Comparison of ENCODE assay signal across 22 cellular contexts in the genomic region with DNA sequence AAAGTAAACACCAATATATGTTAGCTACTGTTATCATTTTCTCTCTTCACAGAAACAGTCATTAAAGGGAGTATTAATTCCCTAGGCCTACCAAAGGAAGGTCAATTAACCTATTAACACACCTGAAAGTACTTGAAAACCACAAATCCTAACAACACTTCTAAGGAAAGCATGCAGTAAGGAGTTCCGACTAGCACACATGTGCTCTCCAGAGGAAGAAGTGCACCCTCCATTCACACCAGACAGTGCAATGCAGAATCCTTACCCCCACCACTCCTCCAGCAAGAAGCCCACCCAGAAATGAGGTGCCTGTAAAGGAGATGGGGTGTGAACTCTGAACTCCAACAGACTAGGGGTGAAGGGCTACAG. TPM values are rescaled to one million over a fixed set of nuclear protein-coding genes. Genes with fewer than 3 reads are reported as not detected.
DNase-seq lines count a peak whose midpoint lies in the region; ATAC-seq and TF ChIP-seq lines count a peak whose summit lies in the region.
"Had no signal": no experiment of that assay in that cellular context is flagged by ENCODE, and none has a peak within 500 bp of the region (broad histone marks: within the 10 kb centered on the region; RNA-seq: fewer than 3 reads in every experiment).

No MANE protein-coding gene starts in this region.

- no peak overlapping the region for H3K4me2 ChIP-seq in H9 (ENCODE audit: insufficient read depth, insufficient read length, low read length)
- H3K4me2 ChIP-seq: A549 had no signal

- WGBS in H9 (ENCODE audit: extremely low coverage, insufficient read length, low lambda C conversion rate) = no CpG with 5 or more reads among the region's 1 CpG

- H2AFZ ChIP-seq in H9 (ENCODE audit: low read length) = no peak overlapping the region
- H2AFZ ChIP-seq: GM23248 had no signal

- H3K27ac ChIP-seq in H9 (ENCODE audit: insufficient read length, low read depth, low read length) (no peak overlapping the region), left lung (no peak overlapping the region), skeletal muscle tissue (ENCODE audit: low read depth, low read length) (peak overlapping the region; percentile 22), right atrium auricular region (no peak overlapping the region)
- H3K27ac ChIP-seq: A549, GM23248 had no signal

- peaks cover 46 to 52% of the 10 kb centered on the region in 2 experiments for H3K4me1 Mint-ChIP-seq in H9
- peaks cover 48% of the 10 kb centered on the region for H3K4me1 Mint-ChIP-seq in brain
- H3K4me1 Mint-ChIP-seq: CD8-positive, alpha-beta memory T cell had no signal

- no peak overlapping the region for H3K4ac ChIP-seq in H9 (ENCODE audit: low read depth, low read length)

- peaks cover 3% of the 10 kb centered on the region for H3K79me1 ChIP-seq in H9 (ENCODE audit: insufficient read depth, low read depth, low read length, poor library complexity, severe bottlenecking)

- no peak overlapping the region for H3K18ac ChIP-seq in H9 (ENCODE audit: insufficient read length, low read depth, low read length)

- H3K4me3 Mint-ChIP-seq in H9 (no peak overlapping the region), brain (no peak overlapping the region)
- H3K4me3 Mint-ChIP-seq: CD8-positive, alpha-beta memory T cell had no signal

- no peak overlapping the region for H2BK20ac ChIP-seq in H9 (ENCODE audit: low read depth, low read length, poor library complexity, severe bottlenecking)

- no peaks in the 10 kb centered on the region for H3K36me3 ChIP-seq in left lung
- H3K36me3 ChIP-seq in skeletal muscle tissue (ENCODE audit: control insufficient read depth in 3 of 3, insufficient read depth in 3 of 3, low read length in 3 of 3) = no peaks in the 10 kb centered on the region
- H3K36me3 ChIP-seq in right atrium auricular region = no peaks in the 10 kb centered on the region

- intact Hi-C loops in left lung (cut with DNase I) = no loop called here

- no peak overlapping the region for H3T11ph ChIP-seq in H9 (ENCODE audit: low read length)

- H2BK5ac ChIP-seq in H9 (ENCODE audit: insufficient read length, low read length) = no peak overlapping the region

- H3K9me3 ChIP-seq in H9 (ENCODE audit: control insufficient read depth, low read depth, low read length) (peaks cover 24% of the 10 kb centered on the region), left lung (peaks cover 0 to 19% of the 10 kb centered on the region in 2 donors), skeletal muscle tissue (ENCODE audit: control insufficient read depth in 3 of 3, low read length in 3 of 3) (peaks cover 0 to 2% (median 0%) of the 10 kb centered on the region in 3 donors), right atrium auricular region (peaks cover 0 to 16% of the 10 kb centered on the region in 2 donors)

- H2BK12ac ChIP-seq in H9 (ENCODE audit: insufficient read length, low read depth, low read length) = no peak overlapping the region

- TF ChIP-seq CTCF in H9 (conservative IDR thresholded peaks at IDR 0.05) (no peak), brain (conservative IDR thresholded peaks at IDR 0.05) (no peak), left lung (IDR thresholded peaks at IDR 0.05) (no peak), right atrium auricular region (IDR thresholded peaks at IDR 0.05) (no peak)

- peaks cover 8% of the 10 kb centered on the region for H3K79me2 ChIP-seq in H9 (ENCODE audit: insufficient read depth, low read length)

- peaks cover 28 to 31% (median 28%) of the 10 kb centered on the region in 3 experiments for H3K36me3 Mint-ChIP-seq in H9 (ENCODE audit: insufficient read depth in 1 of 3, low read depth in 3 of 3)
- peaks cover 29% of the 10 kb centered on the region for H3K36me3 Mint-ChIP-seq in brain

- no peak overlapping the region for H4K91ac ChIP-seq in H9 (ENCODE audit: insufficient read length, low read depth, low read length)

- H3K9ac ChIP-seq in H9 (ENCODE audit: extremely low read depth, insufficient read length, low read length) (no peak overlapping the region), skeletal muscle tissue (ENCODE audit: low read depth in 1 of 3, low read length in 3 of 3) (no peak overlapping the region)
- H3K9ac ChIP-seq: GM23248 had no signal

- H3K27me3 Mint-ChIP-seq in H9 (ENCODE audit: low read depth) (no peaks in the 10 kb centered on the region; the same call in 1 of the 2 replicates), brain (no peaks in the 10 kb centered on the region)

- H2AK5ac ChIP-seq in H9 (ENCODE audit: insufficient read length, low read length) = no peak overlapping the region

- H3K23ac ChIP-seq in H9 (ENCODE audit: insufficient read length, low read depth, low read length) = no peak overlapping the region

- H3K4me3 ChIP-seq in left lung (no peak overlapping the region), skeletal muscle tissue (ENCODE audit: low read length in 3 of 3) (no peak overlapping the region), right atrium auricular region (no peak overlapping the region)
- H3K4me3 ChIP-seq: A549, GM12878, GM23248 had no signal

- peak; percentile 69 for ATAC-seq in left lung
- ATAC-seq in HG02759 (IDR thresholded peaks at IDR 0.05; ENCODE audit: unreplicated experiment) = no peak
- ATAC-seq in GM18907 (IDR thresholded peaks at IDR 0.05; ENCODE audit: unreplicated experiment) = no peak
- ATAC-seq: A549, GM12878, HCT116 had no signal

- no peak overlapping the region for H3K14ac ChIP-seq in H9 (ENCODE audit: insufficient read depth, low read length)

- no peak overlapping the region for H4K5ac ChIP-seq in H9 (ENCODE audit: insufficient read length, low read depth, low read length)

- H3K27me3 ChIP-seq in H9 (ENCODE audit: insufficient read depth, low read length) (no peaks in the 10 kb centered on the region), left lung (no peaks in the 10 kb centered on the region), skeletal muscle tissue (ENCODE audit: control insufficient read depth in 3 of 3, insufficient read depth in 3 of 3, low read length in 3 of 3) (no peaks in the 10 kb centered on the region), right atrium auricular region (no peaks in the 10 kb centered on the region)

- no peaks in the 10 kb centered on the region for H3K23me2 ChIP-seq in H9 (ENCODE audit: insufficient read length, low read depth, low read length, poor library complexity, severe bottlenecking)

- H3K9me3 Mint-ChIP-seq in H9 (peaks cover 28 to 31% of the 10 kb centered on the region in 2 experiments), brain (peaks cover 18 to 28% (median 23%) of the 10 kb centered on the region in 5 experiments)

- H2BK15ac ChIP-seq in H9 (ENCODE audit: low read depth, low read length) = no peak overlapping the region

- H3K27ac Mint-ChIP-seq in H9 = peak overlapping the region; percentile 11 to 48 (median 19); a peak in 6 of 7 replicates
- H3K27ac Mint-ChIP-seq in brain = peak overlapping the region in 3 of 5 experiments; percentile 9 to 60 (median 11)

- H3K56ac ChIP-seq in H9 (ENCODE audit: insufficient read length, low read depth, low read length) = no peak overlapping the region

- H3K4me1 ChIP-seq in H9 (ENCODE audit: insufficient read depth, low read length) = peaks cover 10% of the 10 kb centered on the region
- peaks cover 3 to 8% of the 10 kb centered on the region in 2 donors for H3K4me1 ChIP-seq in left lung
- peaks cover 6 to 31% (median 8%) of the 10 kb centered on the region in 3 donors for H3K4me1 ChIP-seq in skeletal muscle tissue (ENCODE audit: control insufficient read depth in 3 of 3, insufficient read depth in 3 of 3, low read length in 3 of 3)
- H3K4me1 ChIP-seq in right atrium auricular region = peaks cover 0 to 37% of the 10 kb centered on the region in 2 donors
- H3K4me1 ChIP-seq: A549 had no signal

- no peak overlapping the region for H4K8ac ChIP-seq in H9 (replicated peaks; ENCODE audit: insufficient read length, low read depth, low read length)

- no peaks in the 10 kb centered on the region for H4K20me1 ChIP-seq in H9 (ENCODE audit: control insufficient read depth, insufficient read depth, insufficient read length)

- no peak overlapping the region for H2BK120ac ChIP-seq in H9 (ENCODE audit: low read depth, low read length, poor library complexity, severe bottlenecking)

- DNase-seq in H9 (no peak), left lung (no peak), right atrium auricular region (ENCODE audit: low spot score) (no peak)
- DNase-seq in activated naive CD4-positive, alpha-beta T cell (lab: John Stamatoyannopoulos, UW) = no peak
- DNase-seq: CD8-positive, alpha-beta memory T cell; DMS53; EL; GM23248; MM.1S; NCI-H1092 treated with DMSO at 0.1 percent for 48 hours; NCI-H2081; NCI-H2171 treated with DMSO at 0.1 percent for 48 hours; NCI-H446 treated with DMSO at 0.1 percent for 48 hours; NCI-H774; RPMI8226 had no signal

RNA-seq across cellular contexts. Expression of gene EPB41L2, which starts 58.7 kb away (rescaled TPM):
- total RNA-seq in H9 (2021) (78.7 and 90.2 TPM in 2 replicates), left lung (10 to 100 TPM; 91.3 to 97.1 TPM), skeletal muscle tissue (187 TPM), right atrium auricular region (10 to 100 TPM; 41.9 to 47.2 TPM)
- polyA plus RNA-seq in brain (ENCODE audit: insufficient read depth, low read depth, low replicate concordance) = 41.4 TPM
